ENCODE assay signal across 8 cellular contexts in genomic region chr17:49762148-49762941, GRCh38. TPM values are rescaled to one million over a fixed set of nuclear protein-coding genes. Genes with fewer than 3 reads are reported as not detected.
DNase-seq lines count a peak whose midpoint lies in the region; ATAC-seq lines count a peak whose summit lies in the region.

No MANE protein-coding gene starts in this region.

- H3K36me3 ChIP-seq in iPS-20b (ENCODE audit: insufficient read depth, low read depth, low read length): peaks cover 10% of the 10 kb centered on the region; the same call in 1 of the 2 replicates
- H3K36me3 ChIP-seq in stomach smooth muscle (ENCODE audit: control insufficient read depth in 2 of 2, insufficient read depth in 2 of 2, low read length in 2 of 2): peaks cover 0 to 2% of the 10 kb centered on the region in 2 donors

- H3K9me3 ChIP-seq in iPS-20b (ENCODE audit: insufficient read depth, low read depth, low read length) (no peaks in the 10 kb centered on the region), stomach smooth muscle (ENCODE audit: control insufficient read depth in 2 of 2, low read length in 2 of 2) (no peaks in the 10 kb centered on the region)

- no peak for DNase-seq in activated CD4-positive, alpha-beta T cell treated with anti-CD3 and anti-CD28 coated beads, Interleukin-2, amount 10 ng/mL, durations not matched to agents 7 days and 5 days
- DNase-seq in activated CD4-positive, alpha-beta T cell treated with anti-CD3 and anti-CD28 coated beads for 4 hours: no peak
- DNase-seq in activated naive CD4-positive, alpha-beta T cell treated with anti-CD3 and anti-CD28 coated beads, Interleukin-2, amount 50 U/mL, for 72 hours (ENCODE audit: low spot score in 2 of 2): no peak
- no peak for DNase-seq in stimulated activated naive CD4-positive, alpha-beta T cell (lab: John Stamatoyannopoulos, UW)

- peaks cover 25% of the 10 kb centered on the region for H3K27me3 Mint-ChIP-seq in activated CD4-positive, alpha-beta T cell treated with anti-CD3 and anti-CD28 coated beads, Interleukin-2, amount 10 ng/mL, durations not matched to agents 7 days and 5 days

- no peaks in the 10 kb centered on the region for H3K9me3 Mint-ChIP-seq in activated CD4-positive, alpha-beta T cell treated with anti-CD3 and anti-CD28 coated beads, Interleukin-2, amount 10 ng/mL, durations not matched to agents 7 days and 5 days
- peaks cover 0 to 4% of the 10 kb centered on the region in 2 donors for H3K9me3 Mint-ChIP-seq in activated naive CD4-positive, alpha-beta T cell treated with anti-CD3 and anti-CD28 coated beads, Interleukin-2, amount 50 U/mL, for 72 hours

- peaks cover 15% of the 10 kb centered on the region for H3K27me3 ChIP-seq in iPS-20b (ENCODE audit: insufficient read depth, low read length)
- H3K27me3 ChIP-seq in stomach smooth muscle (ENCODE audit: control insufficient read depth in 1 of 2, insufficient read depth in 2 of 2, low read length in 2 of 2): no peaks in the 10 kb centered on the region

- ATAC-seq in activated naive CD4-positive, alpha-beta T cell treated with anti-CD3 and anti-CD28 coated beads, Interleukin-2, amount 50 U/mL, for 72 hours: no peak
- ATAC-seq in GM18909 (IDR thresholded peaks at IDR 0.05; ENCODE audit: poor library complexity, unreplicated experiment): no peak
- no peak for ATAC-seq in HG03354 (IDR thresholded peaks at IDR 0.05; ENCODE audit: poor library complexity, severe bottlenecking, unreplicated experiment)

- H3K27ac ChIP-seq in iPS-20b (ENCODE audit: low read length) (no peak overlapping the region), stomach smooth muscle (ENCODE audit: low read length) (peak overlapping the region; percentile 50)

- H3K4me3 ChIP-seq in iPS-20b (ENCODE audit: low read length) (peak overlapping the region; percentile 87), stomach smooth muscle (ENCODE audit: low read length in 2 of 2) (peak overlapping the region; percentile 80 to 91)

- POLR2A ChIA-PET in activated CD4-positive, alpha-beta T cell treated with anti-CD3 and anti-CD28 coated beads, Interleukin-2, amount 10 ng/mL, durations not matched to agents 7 days and 5 days (lab: Charles Lee): interaction anchor here (0.6 to 1.0 kb wide), 3 partner anchors 14 to 53 kb away, joined by 3 to 4 read pairs (median 3); no protein-coding TSS in a partner anchor

- H3K27ac Mint-ChIP-seq in activated CD4-positive, alpha-beta T cell treated with anti-CD3 and anti-CD28 coated beads, Interleukin-2, amount 10 ng/mL, durations not matched to agents 7 days and 5 days: peak overlapping the region; percentile 90
- peak overlapping the region; percentile 83 to 97 for H3K27ac Mint-ChIP-seq in activated naive CD4-positive, alpha-beta T cell treated with anti-CD3 and anti-CD28 coated beads, Interleukin-2, amount 50 U/mL, for 72 hours

- peak overlapping the region; percentile 83 for H3K4me3 Mint-ChIP-seq in activated CD4-positive, alpha-beta T cell treated with anti-CD3 and anti-CD28 coated beads, Interleukin-2, amount 10 ng/mL, durations not matched to agents 7 days and 5 days

- peaks cover 57% of the 10 kb centered on the region for H3K4me1 Mint-ChIP-seq in activated CD4-positive, alpha-beta T cell treated with anti-CD3 and anti-CD28 coated beads, Interleukin-2, amount 10 ng/mL, durations not matched to agents 7 days and 5 days

- peak overlapping the region; percentile 74; the same call in 1 of the 2 replicates for H3K9ac ChIP-seq in iPS-20b (ENCODE audit: low read depth, low read length)
- H3K9ac ChIP-seq in stomach smooth muscle (ENCODE audit: low read length in 2 of 2): peak overlapping the region in 1 of 2 donors; percentile 50

- peaks cover 19% of the 10 kb centered on the region for H3K36me3 Mint-ChIP-seq in activated CD4-positive, alpha-beta T cell treated with anti-CD3 and anti-CD28 coated beads, Interleukin-2, amount 10 ng/mL, durations not matched to agents 7 days and 5 days (ENCODE audit: low read depth)
- peaks cover 5 to 7% of the 10 kb centered on the region in 2 donors for H3K36me3 Mint-ChIP-seq in activated naive CD4-positive, alpha-beta T cell treated with anti-CD3 and anti-CD28 coated beads, Interleukin-2, amount 50 U/mL, for 72 hours

- CTCF ChIA-PET in activated CD4-positive, alpha-beta T cell treated with anti-CD3 and anti-CD28 coated beads, Interleukin-2, amount 10 ng/mL, durations not matched to agents 7 days and 5 days (lab: Charles Lee): interaction anchor here (0.9 to 9.1 kb wide), 3 partner anchors 9 to 54 kb away, joined by 3 to 50 read pairs (median 11); partner anchors contain the start of gene SLC35B1

- H3K4me1 ChIP-seq in iPS-20b (ENCODE audit: insufficient read depth, low read length) (peaks cover 7% of the 10 kb centered on the region), stomach smooth muscle (ENCODE audit: control insufficient read depth, insufficient read depth, low read length) (peaks cover 36% of the 10 kb centered on the region)

RNA-seq across cellular contexts. Expression of gene FAM117A, which starts 1.6 kb away (rescaled TPM):
- 10 to 100 TPM; 30.6 to 34.1 TPM for total RNA-seq in activated CD4-positive, alpha-beta T cell treated with anti-CD3 and anti-CD28 coated beads, Interleukin-2, amount 10 ng/mL, durations not matched to agents 7 days and 5 days
- 10 to 100 TPM; 13.3 to 25.0 TPM for total RNA-seq in activated naive CD4-positive, alpha-beta T cell treated with anti-CD3 and anti-CD28 coated beads, Interleukin-2, amount 50 U/mL, for 72 hours

RNA-seq across cellular contexts. Expression of gene KAT7, which starts 26.1 kb away (rescaled TPM):
- 10 to 100 TPM; 78.5 to 82.4 TPM for total RNA-seq in activated CD4-positive, alpha-beta T cell treated with anti-CD3 and anti-CD28 coated beads, Interleukin-2, amount 10 ng/mL, durations not matched to agents 7 days and 5 days
- 100 to 1,000 TPM in 1 of 2 donors, 10 to 100 TPM in 1; 75.4 to 119 TPM for total RNA-seq in activated naive CD4-positive, alpha-beta T cell treated with anti-CD3 and anti-CD28 coated beads, Interleukin-2, amount 50 U/mL, for 72 hours

RNA-seq across cellular contexts. Expression of gene SLC35B1, which starts 54.6 kb away (rescaled TPM):
- 10 to 100 TPM; 55.8 to 70.1 TPM for total RNA-seq in activated CD4-positive, alpha-beta T cell treated with anti-CD3 and anti-CD28 coated beads, Interleukin-2, amount 10 ng/mL, durations not matched to agents 7 days and 5 days
- total RNA-seq in activated naive CD4-positive, alpha-beta T cell treated with anti-CD3 and anti-CD28 coated beads, Interleukin-2, amount 50 U/mL, for 72 hours: 10 to 100 TPM; 36.2 to 44.1 TPM
